21 cellular contexts compared by ENCODE assay signal in genomic region chr10:11473128-11473760, GRCh38.
DNase-seq lines count a peak whose midpoint lies in the region; ATAC-seq and TF ChIP-seq lines count a peak whose summit lies in the region.
"Had no signal": no experiment of that assay in that cellular context is flagged by ENCODE, and none has a peak within 500 bp of the region (broad histone marks: within the 10 kb centered on the region; RNA-seq: fewer than 3 reads in every experiment).

No MANE protein-coding gene starts in this region.

- no peaks in the 10 kb centered on the region for H4K20me1 ChIP-seq in GM23338 (replicated peaks; ENCODE audit: insufficient read depth)

- no peak overlapping the region for H3K4me2 ChIP-seq in GM23338

- H3K4me3 Mint-ChIP-seq in GM23338 (no peak overlapping the region), progenitor cell of endocrine pancreas (ENCODE audit: low read depth) (no peak overlapping the region)
- H3K4me3 Mint-ChIP-seq in activated T-cell treated with anti-CD3 and anti-CD28 coated beads, Interleukin-2, amount 50 U/mL, for 24 hours, result no peak overlapping the region
- H3K4me3 Mint-ChIP-seq: activated CD8-positive, alpha-beta T cell treated with anti-CD3 and anti-CD28 coated beads, Interleukin-2, amount 10 ng/mL, durations not matched to agents 7 days and 5 days; dendritic cell treated with granulocyte-macrophage colony-stimulating factor and Interleukin-4, amounts not matched to agents 40 ng/mL and 50 ng/mL, for 4 days; naive B cell had no signal

- H3K4me3 ChIP-seq in GM23338, result no peak overlapping the region
- H3K4me3 ChIP-seq: adrenal gland, upper lobe of left lung had no signal

- H3K4me1 ChIP-seq in GM23338 (ENCODE audit: insufficient read depth) (peaks cover 57% of the 10 kb centered on the region), foreskin keratinocyte (peaks cover 2% of the 10 kb centered on the region)
- H3K4me1 ChIP-seq: upper lobe of left lung had no signal

- H3K27me3 Mint-ChIP-seq in GM23338 (ENCODE audit: insufficient read depth, low read depth, poor library complexity), result peaks cover 9% of the 10 kb centered on the region
- H3K27me3 Mint-ChIP-seq in progenitor cell of endocrine pancreas, result no peaks in the 10 kb centered on the region
- no peaks in the 10 kb centered on the region for H3K27me3 Mint-ChIP-seq in activated T-cell treated with anti-CD3 and anti-CD28 coated beads, Interleukin-2, amount 50 U/mL, for 24 hours
- H3K27me3 Mint-ChIP-seq: dendritic cell treated with granulocyte-macrophage colony-stimulating factor and Interleukin-4, amounts not matched to agents 40 ng/mL and 50 ng/mL, for 4 days; naive B cell had no signal

- H3K27ac Mint-ChIP-seq in GM23338, result no peak overlapping the region; the same call in 1 of the 2 replicates
- H3K27ac Mint-ChIP-seq in progenitor cell of endocrine pancreas, result peak overlapping the region; percentile 89
- H3K27ac Mint-ChIP-seq in activated T-cell treated with anti-CD3 and anti-CD28 coated beads, Interleukin-2, amount 50 U/mL, for 24 hours, result no peak overlapping the region
- H3K27ac Mint-ChIP-seq: activated CD8-positive, alpha-beta T cell treated with anti-CD3 and anti-CD28 coated beads, Interleukin-2, amount 10 ng/mL, durations not matched to agents 7 days and 5 days; dendritic cell treated with granulocyte-macrophage colony-stimulating factor and Interleukin-4, amounts not matched to agents 40 ng/mL and 50 ng/mL, for 4 days had no signal

- H3K9me3 Mint-ChIP-seq in GM23338, result no peaks in the 10 kb centered on the region; the same call in 2 of the 3 replicates
- H3K9me3 Mint-ChIP-seq in progenitor cell of endocrine pancreas (ENCODE audit: low read depth), result no peaks in the 10 kb centered on the region
- no peaks in the 10 kb centered on the region for H3K9me3 Mint-ChIP-seq in activated T-cell treated with anti-CD3 and anti-CD28 coated beads, Interleukin-2, amount 50 U/mL, for 24 hours
- H3K9me3 Mint-ChIP-seq: dendritic cell treated with granulocyte-macrophage colony-stimulating factor and Interleukin-4, amounts not matched to agents 40 ng/mL and 50 ng/mL, for 4 days; naive B cell had no signal

- no peak for TF ChIP-seq CTCF in GM23338 (conservative IDR thresholded peaks at IDR 0.05; ENCODE audit: low read depth in 2 of 2)
- no peak for TF ChIP-seq CTCF in progenitor cell of endocrine pancreas (IDR thresholded peaks at IDR 0.05; ENCODE audit: unreplicated experiment)
- TF ChIP-seq CTCF in foreskin keratinocyte (conservative IDR thresholded peaks at IDR 0.05), result no peak

- H3K36me3 Mint-ChIP-seq in GM23338 (ENCODE audit: low read depth) (peaks cover 12% of the 10 kb centered on the region), progenitor cell of endocrine pancreas (ENCODE audit: insufficient read depth) (peaks cover 8% of the 10 kb centered on the region)
- H3K36me3 Mint-ChIP-seq in activated T-cell treated with anti-CD3 and anti-CD28 coated beads, Interleukin-2, amount 50 U/mL, for 24 hours (ENCODE audit: low read depth), result no peaks in the 10 kb centered on the region

- H3K27me3 ChIP-seq in GM23338 (ENCODE audit: insufficient read depth) (no peaks in the 10 kb centered on the region), foreskin keratinocyte (no peaks in the 10 kb centered on the region)
- H3K27me3 ChIP-seq: adrenal gland, upper lobe of left lung had no signal

- peak; percentile 82 for DNase-seq in GM23338 (ENCODE audit: low spot score)
- DNase-seq in astrocyte of the hippocampus (ENCODE audit: low read depth, low spot score), result peak; percentile 73
- DNase-seq in iPS-NIHi7 (ENCODE audit: extremely low spot score), result peak; percentile 45
- DNase-seq in progenitor cell of endocrine pancreas (ENCODE audit: low spot score, unreplicated experiment), result no peak
- no peak for DNase-seq in foreskin keratinocyte
- DNase-seq in activated T-cell treated with anti-CD3 and anti-CD28 coated beads, Interleukin-2, amount 50 U/mL, for 24 hours, result no peak
- DNase-seq: ACHN; activated CD8-positive, alpha-beta T cell treated with anti-CD3 and anti-CD28 coated beads, Interleukin-2, amount 10 ng/mL, durations not matched to agents 7 days and 5 days; adrenal gland; C1 segment of cervical spinal cord; head of caudate nucleus; naive B cell; NCI-H1092 treated with DMSO at 0.1 percent for 48 hours; NCI-H1930; NCI-H2227 treated with DMSO at 0.1 percent for 48 hours; NCI-H82; retina; upper lobe of left lung had no signal

- no peak overlapping the region for H2AFZ ChIP-seq in GM23338

- H3K79me2 ChIP-seq in GM23338 (replicated peaks; ENCODE audit: insufficient read depth), result peaks cover 4% of the 10 kb centered on the region; the same call in 1 of the 2 replicates

- no peaks in the 10 kb centered on the region for H3K36me3 ChIP-seq in GM23338 (ENCODE audit: insufficient read depth)
- H3K36me3 ChIP-seq: adrenal gland had no signal

- H3K9me2 ChIP-seq in GM23338 (ENCODE audit: insufficient read depth), result no peaks in the 10 kb centered on the region

- H3F3A ChIP-seq in GM23338 (replicated peaks; ENCODE audit: low read depth), result no peaks in the 10 kb centered on the region

- ATAC-seq in GM23338 (peak; percentile 74), foreskin keratinocyte (no peak), HG02588 (IDR thresholded peaks at IDR 0.05; ENCODE audit: unreplicated experiment) (no peak), GM18519 (IDR thresholded peaks at IDR 0.05; ENCODE audit: low FRiP score, unreplicated experiment) (no peak)
- ATAC-seq: activated CD8-positive, alpha-beta T cell treated with anti-CD3 and anti-CD28 coated beads, Interleukin-2, amount 10 ng/mL, durations not matched to agents 7 days and 5 days had no signal

- H3K4me1 Mint-ChIP-seq in GM23338 (peaks cover 47% of the 10 kb centered on the region), progenitor cell of endocrine pancreas (ENCODE audit: low read depth) (peaks cover 2% of the 10 kb centered on the region)
- H3K4me1 Mint-ChIP-seq in activated T-cell treated with anti-CD3 and anti-CD28 coated beads, Interleukin-2, amount 50 U/mL, for 24 hours (ENCODE audit: low read depth), result no peaks in the 10 kb centered on the region

- H3K27ac ChIP-seq in GM23338 (ENCODE audit: low read depth) (peak overlapping the region; percentile 61), foreskin keratinocyte (no peak overlapping the region)
- H3K27ac ChIP-seq: adrenal gland, upper lobe of left lung had no signal

TF ChIP-seq in GM23338, 12 proteins besides CTCF, POLR2A, EP300 and RAD21 (continues in another document):
- TF ChIP-seq ZNF114 (CRISPR knock-in tag; IDR thresholded peaks at IDR 0.05) (no peak), NANOG (IDR thresholded peaks at IDR 0.05; ENCODE audit: borderline replicate concordance) (no peak), ETS1 (IDR thresholded peaks at IDR 0.05) (no peak), JUNB (IDR thresholded peaks at IDR 0.05; ENCODE audit: unreplicated experiment) (no peak), EZH2 (IDR thresholded peaks at IDR 0.05; ENCODE audit: low read depth, unreplicated experiment) (no peak), EZH2phosphoT487 (IDR thresholded peaks at IDR 0.05; ENCODE audit: unreplicated experiment) (no peak), ZNF331 (CRISPR knock-in tag; IDR thresholded peaks at IDR 0.05; ENCODE audit: low read depth) (no peak), STAT1 (IDR thresholded peaks at IDR 0.05; ENCODE audit: unreplicated experiment) (no peak), POLR2AphosphoS5 (IDR thresholded peaks at IDR 0.05; ENCODE audit: low read depth) (no peak)

Comparison
In these comparisons a context has a peak if more than half of its experiments do, and no peak if none do; other contexts are left out.
1. DNase-seq: peak in GM23338 (single experiment), astrocyte of the hippocampus (single experiment) and iPS-NIHi7 (single experiment); none in progenitor cell of endocrine pancreas (single experiment), foreskin keratinocyte (0 of 2) and activated T-cell treated with anti-CD3 and anti-CD28 coated beads, Interleukin-2, amount 50 U/mL, for 24 hours (single experiment).